In the genomic region with DNA sequence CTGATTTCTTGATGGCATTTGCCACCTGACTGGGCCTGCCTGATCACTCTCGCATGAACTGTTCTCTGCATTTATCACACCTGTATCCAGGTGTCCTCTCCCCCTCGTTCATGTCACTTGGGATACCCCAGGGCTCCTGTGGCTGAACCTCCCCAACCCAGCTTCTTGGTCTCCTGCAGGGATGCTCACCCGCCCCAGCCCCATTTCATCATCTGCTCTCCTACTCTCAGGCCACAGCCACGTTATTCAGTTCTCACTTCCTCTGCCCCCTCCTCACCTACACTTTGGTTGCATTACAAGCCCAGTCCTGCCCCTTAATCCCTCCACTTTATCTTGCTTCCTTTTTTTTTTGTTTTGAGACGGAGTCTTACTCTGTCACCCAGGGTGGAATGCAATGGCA, we compare ENCODE assay signal across 16 cellular contexts. TPM values are rescaled to one million over a fixed set of nuclear protein-coding genes. Genes with fewer than 3 reads are reported as not detected.
DNase-seq lines count a peak whose midpoint lies in the region; ATAC-seq and TF ChIP-seq lines count a peak whose summit lies in the region.
"Had no signal": no experiment of that assay in that cellular context is flagged by ENCODE, and none has a peak within 500 bp of the region (broad histone marks: within the 10 kb centered on the region; RNA-seq: fewer than 3 reads in every experiment).

No MANE protein-coding gene starts in this region.

- peak overlapping the region; percentile 10 for H3K4me3 Mint-ChIP-seq in activated T-helper 17 cell treated with anti-CD3 and anti-CD28 coated beads, Interleukin-2, amount 50 U/mL, for 72 hours
- H3K4me3 Mint-ChIP-seq in type B pancreatic cell, result no peak overlapping the region
- H3K4me3 Mint-ChIP-seq: dendritic cell treated with granulocyte-macrophage colony-stimulating factor and Interleukin-4, amounts not matched to agents 40 ng/mL and 50 ng/mL, for 4 days; naive B cell had no signal

- H3K27me3 ChIP-seq in osteoblast (ENCODE audit: insufficient read depth, low read length) (peaks cover 8% of the 10 kb centered on the region), psoas muscle (ENCODE audit: insufficient read depth in 3 of 3, low read length in 2 of 3) (no peaks in the 10 kb centered on the region)
- H3K27me3 ChIP-seq: ascending aorta, transverse colon had no signal

- ATAC-seq in activated T-helper 17 cell treated with anti-CD3 and anti-CD28 coated beads, Interleukin-2, amount 50 U/mL, for 72 hours (replicated peaks), result no peak
- ATAC-seq in psoas muscle, result no peak

- H3K27ac ChIP-seq in osteoblast (ENCODE audit: low read depth, low read length), result no peak overlapping the region
- H3K27ac ChIP-seq in psoas muscle, result no peak overlapping the region
- H3K27ac ChIP-seq: ascending aorta, left ventricle myocardium inferior, transverse colon had no signal

- H3K36me3 Mint-ChIP-seq in activated T-helper 17 cell treated with anti-CD3 and anti-CD28 coated beads, Interleukin-2, amount 50 U/mL, for 72 hours (ENCODE audit: low read depth), result no peaks in the 10 kb centered on the region
- no peaks in the 10 kb centered on the region for H3K36me3 Mint-ChIP-seq in type B pancreatic cell
- H3K36me3 Mint-ChIP-seq: CD8-positive, alpha-beta memory T cell; naive B cell had no signal

- peak overlapping the region; percentile 27 for H3K27ac Mint-ChIP-seq in activated T-helper 17 cell treated with anti-CD3 and anti-CD28 coated beads, Interleukin-2, amount 50 U/mL, for 72 hours
- H3K27ac Mint-ChIP-seq in type B pancreatic cell, result no peak overlapping the region
- H3K27ac Mint-ChIP-seq: dendritic cell treated with granulocyte-macrophage colony-stimulating factor and Interleukin-4, amounts not matched to agents 40 ng/mL and 50 ng/mL, for 4 days had no signal

- H3K4me3 ChIP-seq in NB4 (ENCODE audit: low read depth, low read length) (no peak overlapping the region), osteoblast (ENCODE audit: insufficient read depth, low read length) (no peak overlapping the region), psoas muscle (no peak overlapping the region)
- H3K4me3 ChIP-seq: ascending aorta, left ventricle myocardium inferior, transverse colon had no signal

- peak; percentile 82 for DNase-seq in SIG-M5 treated with dmso at 0.1 percent for 504 hours (lab: John Stamatoyannopoulos, UW; ENCODE audit: unreplicated experiment)
- no peak for DNase-seq in SIG-M5 (lab: John Stamatoyannopoulos, UW)
- DNase-seq in NB4 (ENCODE audit: low read depth), result peak; percentile 65
- DNase-seq in osteoblast (ENCODE audit: insufficient read length, low spot score, missing footprints), result no peak
- no peak for DNase-seq in type B pancreatic cell (ENCODE audit: extremely low spot score, unreplicated experiment)
- DNase-seq in psoas muscle, result no peak
- DNase-seq in HuH-7 (ENCODE audit: low spot score), result no peak
- DNase-seq: 8988T, NCI-H1105 had no signal

- no peaks in the 10 kb centered on the region for H4K20me1 ChIP-seq in osteoblast (ENCODE audit: insufficient read depth, low read length)

- H3K9me3 ChIP-seq in osteoblast (ENCODE audit: low read depth, low read length) (no peaks in the 10 kb centered on the region), psoas muscle (no peaks in the 10 kb centered on the region)
- H3K9me3 ChIP-seq: ascending aorta, left ventricle myocardium inferior, transverse colon had no signal

- no peaks in the 10 kb centered on the region for H3K36me3 ChIP-seq in osteoblast (ENCODE audit: insufficient read depth, low read length)
- H3K36me3 ChIP-seq in psoas muscle (ENCODE audit: insufficient read depth in 1 of 2, low read depth in 1 of 2), result no peaks in the 10 kb centered on the region
- H3K36me3 ChIP-seq: ascending aorta, left ventricle myocardium inferior, transverse colon had no signal

- peaks cover 22% of the 10 kb centered on the region for H3K27me3 Mint-ChIP-seq in activated T-helper 17 cell treated with anti-CD3 and anti-CD28 coated beads, Interleukin-2, amount 50 U/mL, for 72 hours
- peaks cover 16% of the 10 kb centered on the region for H3K27me3 Mint-ChIP-seq in type B pancreatic cell

- 72 to 89% (median 80%) methylated on average over 5 of the region's 5 CpGs for WGBS in psoas muscle, 3 donors

- TF ChIP-seq POLR2A in NB4 (IDR thresholded peaks at IDR 0.05; ENCODE audit: extremely low read depth, insufficient read length), result no peak

- no peaks in the 10 kb centered on the region for H3K9me3 Mint-ChIP-seq in activated T-helper 17 cell treated with anti-CD3 and anti-CD28 coated beads, Interleukin-2, amount 50 U/mL, for 72 hours
- no peaks in the 10 kb centered on the region for H3K9me3 Mint-ChIP-seq in type B pancreatic cell
- H3K9me3 Mint-ChIP-seq: CD8-positive, alpha-beta memory T cell had no signal

- H3K4me1 Mint-ChIP-seq in activated T-helper 17 cell treated with anti-CD3 and anti-CD28 coated beads, Interleukin-2, amount 50 U/mL, for 72 hours, result peaks cover 12% of the 10 kb centered on the region
- peaks cover 10% of the 10 kb centered on the region for H3K4me1 Mint-ChIP-seq in type B pancreatic cell (ENCODE audit: unreplicated experiment)

- intact Hi-C loops in psoas muscle (cut with DNase I), result loop anchor here (2.0 to 5.0 kb wide), 4 partner anchors 62 to 280 kb away; partner anchors contain the start of gene ASIC1 (in 1 of the 2)

- no peaks in the 10 kb centered on the region for H3K4me1 ChIP-seq in osteoblast (ENCODE audit: insufficient read depth, low read length)
- peaks cover 5% of the 10 kb centered on the region for H3K4me1 ChIP-seq in psoas muscle
- H3K4me1 ChIP-seq: ascending aorta had no signal

- TF ChIP-seq CTCF in NB4 (IDR thresholded peaks at IDR 0.05; ENCODE audit: low read depth, low read length) (no peak), osteoblast (IDR thresholded peaks at IDR 0.05; ENCODE audit: extremely low read depth, low read depth, low read length) (no peak), type B pancreatic cell (conservative IDR thresholded peaks at IDR 0.05) (no peak), psoas muscle (IDR thresholded peaks at IDR 0.05) (no peak)

- peak overlapping the region; percentile 6 for H2AFZ ChIP-seq in osteoblast (ENCODE audit: low read length)

- H3K4me2 ChIP-seq in osteoblast (ENCODE audit: insufficient read depth, low read length), result peak overlapping the region; percentile 62

- H3K79me2 ChIP-seq in osteoblast (ENCODE audit: insufficient read depth, low read length), result no peaks in the 10 kb centered on the region

RNA-seq across cellular contexts. Expression of gene TMBIM6, which starts 35.5 kb away (rescaled TPM):
- total RNA-seq in activated T-helper 17 cell treated with anti-CD3 and anti-CD28 coated beads, Interleukin-2, amount 50 U/mL, for 72 hours, result 100 to 1,000 TPM; 407 to 411 TPM
- 398 and 421 TPM in 2 replicates for total RNA-seq in osteoblast
- 497 and 686 TPM in 2 replicates for total RNA-seq in type B pancreatic cell (ENCODE audit: low replicate concordance)
- 100 to 1,000 TPM; 171 to 256 (median 241) TPM for total RNA-seq in psoas muscle
- 100 to 1,000 TPM; 164 to 317 (median 250) TPM for polyA plus RNA-seq in psoas muscle

RNA-seq across cellular contexts. Expression of gene NCKAP5L, which starts 51.4 kb away (rescaled TPM):
- 1 to 10 TPM; 1.2 to 2.4 TPM for total RNA-seq in activated T-helper 17 cell treated with anti-CD3 and anti-CD28 coated beads, Interleukin-2, amount 50 U/mL, for 72 hours
- total RNA-seq in osteoblast, result 34.8 and 40.5 TPM in 2 replicates
- 9.7 and 28.8 TPM in 2 replicates for total RNA-seq in type B pancreatic cell (ENCODE audit: low replicate concordance)
- 10 to 100 TPM; 11.7 to 16.5 (median 12.8) TPM for total RNA-seq in psoas muscle
- 1 to 10 TPM; 6.8 to 7.8 (median 7.1) TPM for polyA plus RNA-seq in psoas muscle

Comparison
In these comparisons a context has a peak if more than half of its experiments do, and no peak if none do; other contexts are left out.
1. DNase-seq: peak in SIG-M5 treated with dmso at 0.1 percent for 504 hours (single experiment) and NB4 (single experiment); none in SIG-M5 (single experiment), osteoblast (single experiment), type B pancreatic cell (single experiment), psoas muscle (0 of 2) and HuH-7 (single experiment).